Comparison of ENCODE assay signal across 10 cellular contexts in genomic region chr3:196219970-196220311, GRCh38. TPM values are rescaled to one million over a fixed set of nuclear protein-coding genes. Genes with fewer than 3 reads are reported as not detected.
DNase-seq lines count a peak whose midpoint lies in the region; ATAC-seq and FAIRE-seq lines count a peak whose summit lies in the region.
"Had no signal": no experiment of that assay in that cellular context is flagged by ENCODE, and none has a peak within 500 bp of the region (broad histone marks: within the 10 kb centered on the region; RNA-seq: fewer than 3 reads in every experiment).

No MANE protein-coding gene starts in this region.

- DNase-seq in ELF-1 (ENCODE audit: low read depth, low spot score) (peak; percentile 79), HTR-8/SVneo (ENCODE audit: insufficient read length, low spot score) (no peak), NCI-H2171 (lab: John Stamatoyannopoulos, UW) (no peak), substantia nigra (lab: John Stamatoyannopoulos, UW) (no peak)
- DNase-seq in activated naive CD8-positive, alpha-beta T cell treated with anti-CD3 and anti-CD28 coated beads for 36 hours = no peak

- ATAC-seq in GM19035 (IDR thresholded peaks at IDR 0.05; ENCODE audit: unreplicated experiment) = no peak

- H3K4me3 Mint-ChIP-seq in activated naive CD8-positive, alpha-beta T cell treated with anti-CD3 and anti-CD28 coated beads for 36 hours = no peak overlapping the region

- no peaks in the 10 kb centered on the region for H3K27me3 Mint-ChIP-seq in activated naive CD8-positive, alpha-beta T cell treated with anti-CD3 and anti-CD28 coated beads for 36 hours

- H3K9me3 Mint-ChIP-seq in activated naive CD8-positive, alpha-beta T cell treated with anti-CD3 and anti-CD28 coated beads for 36 hours = no peaks in the 10 kb centered on the region

- peak overlapping the region; percentile 63 for H3K27ac ChIP-seq in ACC112 (ENCODE audit: low read depth, low read length)
- H3K27ac ChIP-seq in muscle layer of duodenum (ENCODE audit: low read length) = peak overlapping the region; percentile 49
- H3K27ac ChIP-seq in substantia nigra (ENCODE audit: low read depth, low read length, poor library complexity, severe bottlenecking) = no peak overlapping the region
- H3K27ac ChIP-seq: upper lobe of right lung had no signal

- H3K9me3 ChIP-seq in muscle layer of duodenum (ENCODE audit: control insufficient read depth in 1 of 2, low read length in 2 of 2) = no peaks in the 10 kb centered on the region
- H3K9me3 ChIP-seq: upper lobe of right lung had no signal

- no peaks in the 10 kb centered on the region for H3K36me3 Mint-ChIP-seq in activated naive CD8-positive, alpha-beta T cell treated with anti-CD3 and anti-CD28 coated beads for 36 hours

- H3K27me3 ChIP-seq in ACC112 (ENCODE audit: insufficient read depth, low read length) (no peaks in the 10 kb centered on the region), muscle layer of duodenum (ENCODE audit: low read depth, low read length) (no peaks in the 10 kb centered on the region)

- H3K79me2 ChIP-seq in ACC112 (ENCODE audit: control insufficient read depth, insufficient read depth, low read length, unreplicated experiment) = no peaks in the 10 kb centered on the region

- H2AFZ ChIP-seq in ACC112 (ENCODE audit: low read length, unreplicated experiment) = peak overlapping the region; percentile 61

- peak overlapping the region; percentile 80 for H3K27ac Mint-ChIP-seq in activated naive CD8-positive, alpha-beta T cell treated with anti-CD3 and anti-CD28 coated beads for 36 hours

- FAIRE-seq in HTR-8/SVneo (lab: Jason Lieb, UNC) = no peak

- H3K4me1 ChIP-seq in ACC112 (ENCODE audit: control insufficient read depth, insufficient read depth, low read length, unreplicated experiment) (peaks cover 15% of the 10 kb centered on the region), muscle layer of duodenum (ENCODE audit: control insufficient read depth in 1 of 2, insufficient read depth in 2 of 2, low read length in 2 of 2) (peaks cover 5 to 10% of the 10 kb centered on the region in 2 donors)

- H3K4me1 Mint-ChIP-seq in activated naive CD8-positive, alpha-beta T cell treated with anti-CD3 and anti-CD28 coated beads for 36 hours = peaks cover 15% of the 10 kb centered on the region

- H3K36me3 ChIP-seq in ACC112 (ENCODE audit: insufficient read depth, low read length) = no peaks in the 10 kb centered on the region
- no peaks in the 10 kb centered on the region for H3K36me3 ChIP-seq in muscle layer of duodenum (ENCODE audit: control insufficient read depth in 1 of 2, insufficient read depth in 2 of 2, low read length in 2 of 2)
- H3K36me3 ChIP-seq: upper lobe of right lung had no signal

- peak overlapping the region; percentile 70 for H3K4me3 ChIP-seq in ACC112 (ENCODE audit: low read depth, low read length)
- no peak overlapping the region for H3K4me3 ChIP-seq in muscle layer of duodenum (ENCODE audit: low read depth in 1 of 2, low read length in 2 of 2)

RNA-seq across cellular contexts. Expression of gene SLC51A, which starts 3.6 kb away (rescaled TPM):
- total RNA-seq in activated naive CD8-positive, alpha-beta T cell treated with anti-CD3 and anti-CD28 coated beads for 36 hours = not detected
- total RNA-seq: upper lobe of right lung had no signal

RNA-seq across cellular contexts. Expression of gene ZDHHC19, which starts 8.7 kb away (rescaled TPM):
- total RNA-seq in activated naive CD8-positive, alpha-beta T cell treated with anti-CD3 and anti-CD28 coated beads for 36 hours = not detected
- total RNA-seq: omental fat pad, upper lobe of right lung had no signal
